In the genomic region with DNA sequence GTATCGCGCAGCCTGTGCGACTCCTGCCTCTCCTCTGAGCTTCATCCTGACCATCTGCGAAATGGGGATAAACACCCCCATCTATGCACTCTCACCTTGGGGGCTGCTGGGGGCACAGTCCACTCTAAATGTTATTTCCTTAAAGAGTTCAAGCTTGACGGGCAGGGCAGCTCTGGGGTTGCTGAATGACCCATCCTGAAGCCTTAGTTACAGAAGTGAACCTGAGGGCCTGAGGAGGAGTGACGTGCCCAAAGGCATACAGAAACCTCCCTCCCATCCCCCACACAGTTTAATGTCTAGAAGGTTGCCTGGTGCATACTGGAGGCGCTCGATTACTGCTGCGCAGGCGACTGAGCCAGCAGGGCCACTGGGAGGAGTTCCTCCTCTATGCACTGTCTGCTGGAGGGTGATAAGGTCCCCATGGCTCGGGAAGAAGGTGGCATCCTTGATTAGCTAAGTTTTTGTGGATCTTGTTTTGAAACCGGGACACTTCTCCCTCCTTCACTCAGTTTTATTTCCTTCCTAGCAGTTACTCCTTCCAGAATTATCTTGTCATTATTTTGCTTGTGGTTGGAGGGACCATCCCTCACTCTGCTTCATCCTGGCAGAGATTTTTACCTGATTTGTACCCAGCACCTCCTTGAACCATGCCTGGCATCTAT, we compare ENCODE assay signal across 8 cellular contexts. TPM values are rescaled to one million over a fixed set of nuclear protein-coding genes. Genes with fewer than 3 reads are reported as not detected.
DNase-seq lines count a peak whose midpoint lies in the region; ATAC-seq and TF ChIP-seq lines count a peak whose summit lies in the region.

No MANE protein-coding gene starts in this region.

- H3K27me3 Mint-ChIP-seq in neural progenitor cell (ENCODE audit: insufficient read depth, low read depth), result peaks cover 10% of the 10 kb centered on the region

- peak overlapping the region; percentile 82 for H3K27ac Mint-ChIP-seq in neural progenitor cell

- H3K4me3 Mint-ChIP-seq in neural progenitor cell, result peak overlapping the region; percentile 91

- peaks cover 12% of the 10 kb centered on the region for H3F3A ChIP-seq in neural progenitor cell (ENCODE audit: low read depth)

- H3K9ac ChIP-seq in BLaER1 treated with 17β-estradiol and CSF1 and Interleukin-3, amounts not matched to agents 10 nM and 100 nM, result peak overlapping the region; percentile 38 to 72 (median 64); a peak in 19 of 22 replicates
- H3K9ac ChIP-seq in OCI-LY3 (ENCODE audit: low read length) (peak overlapping the region; percentile 70), neural progenitor cell (no peak overlapping the region)

- peak overlapping the region; percentile 37 for H2AFZ ChIP-seq in OCI-LY3 (ENCODE audit: low read depth, low read length)
- H2AFZ ChIP-seq in neural progenitor cell (replicated peaks), result peak overlapping the region; percentile 70

- DNase-seq in activated T-cell treated with anti-CD3 and anti-CD28 coated beads for 4 hours (peak; percentile 54), fibroblast of mammary gland (ENCODE audit: low read depth) (peak; percentile 64), neural progenitor cell (ENCODE audit: low spot score) (peak; percentile 70), thyroid gland (peak; percentile 18 to 22)

- H4K20me1 ChIP-seq in BLaER1 treated with 17β-estradiol and CSF1 and Interleukin-3, amounts not matched to agents 10 nM and 100 nM, result peaks cover 0 to 14% (median 0%) of the 10 kb centered on the region in 11 experiments; a peak in 6 of 22 replicates
- H4K20me1 ChIP-seq in OCI-LY3 (ENCODE audit: insufficient read depth, low read length) (no peaks in the 10 kb centered on the region; the same call in 1 of the 2 replicates), neural progenitor cell (ENCODE audit: low read depth) (peaks cover 10% of the 10 kb centered on the region)

- peak; percentile 63 for ATAC-seq in HG03432 (IDR thresholded peaks at IDR 0.05; ENCODE audit: unreplicated experiment)

- peaks cover 3% of the 10 kb centered on the region for H3K36me3 Mint-ChIP-seq in neural progenitor cell

- peaks cover 21 to 33% (median 26%) of the 10 kb centered on the region in 10 experiments for H3K4me1 ChIP-seq in BLaER1 treated with 17β-estradiol and CSF1 and Interleukin-3, amounts not matched to agents 10 nM and 100 nM
- H3K4me1 ChIP-seq in OCI-LY3 (ENCODE audit: low read length), result peaks cover 15% of the 10 kb centered on the region
- peaks cover 5% of the 10 kb centered on the region for H3K4me1 ChIP-seq in neural progenitor cell
- peaks cover 6 to 11% of the 10 kb centered on the region in 2 donors for H3K4me1 ChIP-seq in thyroid gland

- H3K4me2 ChIP-seq in BLaER1 treated with 17β-estradiol and CSF1 and Interleukin-3, amounts not matched to agents 10 nM and 100 nM, result peak overlapping the region; percentile 54 to 92 (median 83)
- H3K4me2 ChIP-seq in OCI-LY3 (ENCODE audit: low read length) (peak overlapping the region; percentile 68), neural progenitor cell (peak overlapping the region; percentile 87)

- H3K4me3 ChIP-seq in BLaER1 treated with 17β-estradiol and CSF1 and Interleukin-3, amounts not matched to agents 10 nM and 100 nM, result peak overlapping the region; percentile 43 to 80 (median 62); a peak in 19 of 20 replicates
- H3K4me3 ChIP-seq in OCI-LY3 (ENCODE audit: low read length), result peak overlapping the region; percentile 76
- peak overlapping the region; percentile 40 for H3K4me3 ChIP-seq in fibroblast of mammary gland (ENCODE audit: control insufficient read depth, low read depth, low read length)
- peak overlapping the region; percentile 87 for H3K4me3 ChIP-seq in neural progenitor cell
- peak overlapping the region in 1 of 3 donors; percentile 61 for H3K4me3 ChIP-seq in thyroid gland (replicated peaks in 1 of 3)

- no peaks in the 10 kb centered on the region for H3K27me3 ChIP-seq in BLaER1 treated with 17β-estradiol and CSF1 and Interleukin-3, amounts not matched to agents 10 nM and 100 nM
- H3K27me3 ChIP-seq in OCI-LY3 (ENCODE audit: low read depth, low read length) (no peaks in the 10 kb centered on the region), neural progenitor cell (no peaks in the 10 kb centered on the region), thyroid gland (no peaks in the 10 kb centered on the region)

- peaks cover 27 to 31% (median 29%) of the 10 kb centered on the region in 11 experiments for H3K36me3 ChIP-seq in BLaER1 treated with 17β-estradiol and CSF1 and Interleukin-3, amounts not matched to agents 10 nM and 100 nM
- H3K36me3 ChIP-seq in OCI-LY3 (replicated peaks; ENCODE audit: low read depth, low read length) (peaks cover 21% of the 10 kb centered on the region), neural progenitor cell (no peaks in the 10 kb centered on the region), thyroid gland (peaks cover 5 to 22% of the 10 kb centered on the region in 2 donors)

- no peaks in the 10 kb centered on the region for H3K9me3 ChIP-seq in BLaER1 treated with 17β-estradiol and CSF1 and Interleukin-3, amounts not matched to agents 10 nM and 100 nM (replicated peaks in 1 of 11)
- H3K9me3 ChIP-seq in OCI-LY3 (ENCODE audit: insufficient read depth, low read length) (no peaks in the 10 kb centered on the region), neural progenitor cell (ENCODE audit: low read depth) (no peaks in the 10 kb centered on the region), thyroid gland (no peaks in the 10 kb centered on the region)

- peak; percentile 70 for TF ChIP-seq CTCF in OCI-LY3 (IDR thresholded peaks at IDR 0.05; ENCODE audit: low read depth, low read length)
- TF ChIP-seq CTCF in fibroblast of mammary gland (conservative IDR thresholded peaks at IDR 0.05; ENCODE audit: control insufficient read depth, insufficient read depth, low read depth, low read length), result no peak
- TF ChIP-seq CTCF in neural progenitor cell (IDR thresholded peaks at IDR 0.05), result no peak
- TF ChIP-seq CTCF in thyroid gland (IDR thresholded peaks at IDR 0.05), result no peak

- peaks cover 20% of the 10 kb centered on the region for H3K79me2 ChIP-seq in OCI-LY3 (ENCODE audit: low read length)
- H3K79me2 ChIP-seq in neural progenitor cell (ENCODE audit: low read depth), result peaks cover 21% of the 10 kb centered on the region

- intact Hi-C loops in thyroid gland (cut with DNase I), result no loop called here

- H3K27ac ChIP-seq in BLaER1 treated with 17β-estradiol and CSF1 and Interleukin-3, amounts not matched to agents 10 nM and 100 nM, result peak overlapping the region in 10 of 11 experiments; percentile 30 to 84 (median 60); a peak in 17 of 22 replicates
- peak overlapping the region; percentile 64 for H3K27ac ChIP-seq in OCI-LY3 (ENCODE audit: low read length)
- H3K27ac ChIP-seq in neural progenitor cell, result no peak overlapping the region
- peak overlapping the region in 2 of 3 donors; percentile 86 to 90 for H3K27ac ChIP-seq in thyroid gland

- peak; percentile 48 for TF ChIP-seq POLR2A in GM19193 (IDR thresholded peaks at IDR 0.05; ENCODE audit: extremely low read depth, insufficient read depth, insufficient read length)
- TF ChIP-seq POLR2A in thyroid gland (IDR thresholded peaks at IDR 0.05), result peak in 1 of 2 donors; percentile 2

- no peaks in the 10 kb centered on the region for H3K9me3 Mint-ChIP-seq in neural progenitor cell

- WGBS in thyroid gland, 2 donors, result 16 to 22% methylated on average over 8 to 9 of the region's 12 CpGs

- peaks cover 17% of the 10 kb centered on the region for H3K4me1 Mint-ChIP-seq in neural progenitor cell

RNA-seq across cellular contexts. Expression of a gene that starts 0.6 kb away (rescaled TPM):
- 115 and 418 TPM in 2 replicates for total RNA-seq in neural progenitor cell (ENCODE audit: low replicate concordance)
- total RNA-seq in thyroid gland, result 100 to 1,000 TPM; 238 to 394 (median 314) TPM

RNA-seq across cellular contexts. Expression of a gene that starts 13.7 kb away (rescaled TPM):
- total RNA-seq in neural progenitor cell (ENCODE audit: low replicate concordance) (82.7 and 151 TPM in 2 replicates), thyroid gland (100 to 1,000 TPM in 2 of 4 donors, 10 to 100 TPM in 2; 98.1 to 117 (median 103) TPM)

RNA-seq across cellular contexts. Expression of a gene that starts 22.1 kb away (rescaled TPM):
- total RNA-seq in neural progenitor cell (ENCODE audit: low replicate concordance) (2.9 and 9.8 TPM in 2 replicates), thyroid gland (10 to 100 TPM; 10.8 to 31.0 (median 11.5) TPM)

RNA-seq across cellular contexts. Expression of a gene that starts 27.7 kb away (rescaled TPM):
- total RNA-seq in neural progenitor cell (ENCODE audit: low replicate concordance) (625 and 768 TPM in 2 replicates), thyroid gland (100 to 1,000 TPM; 395 to 726 (median 521) TPM)

RNA-seq across cellular contexts. Expression of a gene that starts 44.7 kb away (rescaled TPM):
- total RNA-seq in neural progenitor cell (ENCODE audit: low replicate concordance), result 41.7 and 105 TPM in 2 replicates
- 100 to 1,000 TPM in 2 of 4 donors, 10 to 100 TPM in 2; 57.4 to 137 (median 101) TPM for total RNA-seq in thyroid gland

Comparison
In these comparisons a context has a peak if more than half of its experiments do, and no peak if none do; other contexts are left out.
1. DNase-seq: peak in every context shown above with its lines; median percentile 70 in neural progenitor cell; 64 in fibroblast of mammary gland; 54 in activated T-cell treated with anti-CD3 and anti-CD28 coated beads for 4 hours; 20 in thyroid gland.